ENCODE assay signal across 8 cellular contexts in genomic region chr1:87292684-87293493, GRCh38. TPM values are rescaled to one million over a fixed set of nuclear protein-coding genes. Genes with fewer than 3 reads are reported as not detected.
DNase-seq lines count a peak whose midpoint lies in the region; ATAC-seq and TF ChIP-seq lines count a peak whose summit lies in the region.

No MANE protein-coding gene starts in this region.

- H3K27ac Mint-ChIP-seq in activated CD4-positive, alpha-beta T cell treated with anti-CD3 and anti-CD28 coated beads, Interleukin-2, amount 10 ng/mL, durations not matched to agents 7 days and 5 days = no peak overlapping the region

- no peak overlapping the region for H2AK5ac ChIP-seq in mesenchymal stem cell (ENCODE audit: low read length, severe bottlenecking)

- H3K4me2 ChIP-seq in mesenchymal stem cell (ENCODE audit: low read length, poor library complexity, severe bottlenecking) = no peak overlapping the region

- H3K9me3 Mint-ChIP-seq in activated CD4-positive, alpha-beta T cell treated with anti-CD3 and anti-CD28 coated beads, Interleukin-2, amount 10 ng/mL, durations not matched to agents 7 days and 5 days = no peaks in the 10 kb centered on the region

- H3K4ac ChIP-seq in mesenchymal stem cell (ENCODE audit: low read depth in 1 of 2, low read length in 2 of 2) = no peak overlapping the region

- no peak overlapping the region for H3K27ac ChIP-seq in mesenchymal stem cell (ENCODE audit: low read length, poor library complexity, severe bottlenecking)

- 20% methylated on average over 5 of the region's 9 CpGs for WGBS in mesenchymal stem cell

- no peaks in the 10 kb centered on the region for H3K9me3 ChIP-seq in mesenchymal stem cell (ENCODE audit: control insufficient read depth, low read length)

- H3K36me3 Mint-ChIP-seq in activated CD4-positive, alpha-beta T cell treated with anti-CD3 and anti-CD28 coated beads, Interleukin-2, amount 10 ng/mL, durations not matched to agents 7 days and 5 days (ENCODE audit: low read depth) = no peaks in the 10 kb centered on the region

- H3K4me1 Mint-ChIP-seq in activated CD4-positive, alpha-beta T cell treated with anti-CD3 and anti-CD28 coated beads, Interleukin-2, amount 10 ng/mL, durations not matched to agents 7 days and 5 days = no peaks in the 10 kb centered on the region

- peak; percentile 38 for DNase-seq in GM12864 (ENCODE audit: low read depth)
- DNase-seq in NCI-H446 treated with DMSO at 0.1 percent for 48 hours (lab: John Stamatoyannopoulos, UW) = peak; percentile 46
- DNase-seq in activated CD4-positive, alpha-beta T cell treated with anti-CD3 and anti-CD28 coated beads, Interleukin-2, amount 10 ng/mL, durations not matched to agents 7 days and 5 days = peak; percentile 71
- peak; percentile 50 to 68 for DNase-seq in dermis microvascular lymphatic vessel endothelial cell (ENCODE audit: low read depth in 2 of 2)
- peak; percentile 62 for DNase-seq in mesenchymal stem cell
- DNase-seq in stimulated activated CD8-positive, alpha-beta memory T cell treated with anti-CD3 and anti-CD28 coated beads, Interleukin-4, amount 100 ng/mL, for 4 hours (ENCODE audit: low read depth in 2 of 2, low spot score in 1 of 2) = peak; percentile 18 to 50

- peaks cover 0 to 4% of the 10 kb centered on the region in 2 experiments for H3K27me3 ChIP-seq in mesenchymal stem cell (ENCODE audit: control insufficient read depth in 1 of 2, insufficient read depth in 1 of 2, low read length in 2 of 2)

- H2BK5ac ChIP-seq in mesenchymal stem cell (ENCODE audit: low read depth, low read length, poor library complexity, severe bottlenecking) = no peak overlapping the region

- no peak overlapping the region for H2BK15ac ChIP-seq in mesenchymal stem cell (ENCODE audit: low read depth, poor library complexity, severe bottlenecking)

- no peaks in the 10 kb centered on the region for H3K36me3 ChIP-seq in mesenchymal stem cell (ENCODE audit: control insufficient read depth in 1 of 2, insufficient read depth in 2 of 2, low read depth in 1 of 2, low read length in 2 of 2)

- no peaks in the 10 kb centered on the region for H3K4me1 ChIP-seq in mesenchymal stem cell (ENCODE audit: control insufficient read depth, insufficient read depth, low read depth, low read length)

- H3K18ac ChIP-seq in mesenchymal stem cell (ENCODE audit: low read depth in 1 of 2, low read length in 2 of 2) = no peak overlapping the region

- H3K14ac ChIP-seq in mesenchymal stem cell (ENCODE audit: low read length in 2 of 2) = no peak overlapping the region

- H4K8ac ChIP-seq in mesenchymal stem cell (ENCODE audit: low read length) = no peak overlapping the region

- H2BK12ac ChIP-seq in mesenchymal stem cell (ENCODE audit: low read length in 2 of 2) = no peak overlapping the region

- CTCF ChIA-PET in activated CD4-positive, alpha-beta T cell treated with anti-CD3 and anti-CD28 coated beads, Interleukin-2, amount 10 ng/mL, durations not matched to agents 7 days and 5 days (lab: Charles Lee) = interaction anchor here (0.7 kb wide), 1 partner anchor 396 kb away, joined by 4 read pairs; no protein-coding TSS in a partner anchor

- ATAC-seq in HG03103 (IDR thresholded peaks at IDR 0.05; ENCODE audit: low read depth, unreplicated experiment) = peak; percentile 58
- no peak for ATAC-seq in HG03039 (IDR thresholded peaks at IDR 0.05; ENCODE audit: unreplicated experiment)

- no peak overlapping the region for H2AFZ ChIP-seq in mesenchymal stem cell (ENCODE audit: low read depth, low read length)

- H3K4me3 ChIP-seq in GM12864 (ENCODE audit: low read depth, low read length) = no peak overlapping the region
- H3K4me3 ChIP-seq in mesenchymal stem cell (ENCODE audit: insufficient read depth in 1 of 2, low read depth in 1 of 2, low read length in 2 of 2) = no peak overlapping the region

- no peak overlapping the region for H3K23ac ChIP-seq in mesenchymal stem cell (ENCODE audit: low read length in 2 of 2)

- H4K91ac ChIP-seq in mesenchymal stem cell (ENCODE audit: low read length) = no peak overlapping the region

- H3K79me1 ChIP-seq in mesenchymal stem cell (replicated peaks; ENCODE audit: low read length, poor library complexity, severe bottlenecking) = no peaks in the 10 kb centered on the region

- POLR2A ChIA-PET in activated CD4-positive, alpha-beta T cell treated with anti-CD3 and anti-CD28 coated beads, Interleukin-2, amount 10 ng/mL, durations not matched to agents 7 days and 5 days (lab: Charles Lee) = no interaction called here

- peak; percentile 56 for TF ChIP-seq CTCF in GM12864 (IDR thresholded peaks at IDR 0.05; ENCODE audit: low read depth, low read length, missing control alignments)

- no peaks in the 10 kb centered on the region for H3K27me3 Mint-ChIP-seq in activated CD4-positive, alpha-beta T cell treated with anti-CD3 and anti-CD28 coated beads, Interleukin-2, amount 10 ng/mL, durations not matched to agents 7 days and 5 days

- H3K4me3 Mint-ChIP-seq in activated CD4-positive, alpha-beta T cell treated with anti-CD3 and anti-CD28 coated beads, Interleukin-2, amount 10 ng/mL, durations not matched to agents 7 days and 5 days = no peak overlapping the region

- no peak overlapping the region for H2BK120ac ChIP-seq in mesenchymal stem cell (ENCODE audit: low read depth, low read length)

- H3K9ac ChIP-seq in mesenchymal stem cell (ENCODE audit: low read length) = peak overlapping the region; percentile 6

RNA-seq across cellular contexts. Expression of gene LMO4, which starts 35.8 kb away (rescaled TPM):
- total RNA-seq in activated CD4-positive, alpha-beta T cell treated with anti-CD3 and anti-CD28 coated beads, Interleukin-2, amount 10 ng/mL, durations not matched to agents 7 days and 5 days = 10 to 100 TPM; 22.9 to 27.2 TPM
- 12.5 and 14.4 TPM in 2 replicates for total RNA-seq in dermis microvascular lymphatic vessel endothelial cell
- 40.6 TPM for polyA plus RNA-seq in mesenchymal stem cell (2013, experiment 1 of 2)
- polyA plus RNA-seq in mesenchymal stem cell (2013, experiment 2 of 2) = 40.8 TPM
